8 cellular contexts compared by ENCODE assay signal in the genomic region with DNA sequence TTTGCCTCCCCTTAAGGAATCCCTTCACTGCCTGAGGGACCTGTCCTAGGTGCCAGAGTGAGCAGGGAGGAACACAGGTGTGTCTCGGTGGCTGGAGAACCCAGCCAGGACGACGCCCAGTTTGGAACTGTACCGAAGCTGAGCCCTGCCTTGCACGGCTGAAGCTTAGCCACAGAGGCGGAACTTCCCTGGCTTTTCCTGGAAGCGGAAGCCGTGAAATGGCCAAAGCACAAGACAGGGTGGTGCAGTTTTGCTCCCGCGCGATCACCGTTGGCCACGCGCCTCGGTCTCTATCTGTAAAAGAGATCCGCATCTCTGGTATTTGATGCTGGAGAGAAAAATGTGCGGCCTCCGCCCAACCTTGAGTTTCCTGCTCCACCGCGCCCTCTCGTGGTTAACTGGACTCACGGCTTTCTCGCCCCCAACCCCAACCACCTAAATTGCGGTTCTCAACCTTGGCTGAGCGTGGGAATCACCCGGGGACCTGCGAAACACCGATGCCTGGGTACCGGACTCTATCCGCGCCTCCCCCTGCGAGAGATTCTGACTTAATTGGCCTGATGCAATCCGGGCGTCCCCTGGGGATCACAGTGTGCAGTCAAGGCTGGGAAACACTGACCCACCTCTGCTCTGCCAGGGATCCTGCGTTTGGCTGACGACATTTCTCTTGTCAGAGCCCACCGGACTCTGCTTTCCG.
DNase-seq lines count a peak whose midpoint lies in the region; TF ChIP-seq lines count a peak whose summit lies in the region.

No MANE protein-coding gene starts in this region.

- H3K27ac ChIP-seq in OCI-LY1 (ENCODE audit: low read depth, low read length, poor library complexity, severe bottlenecking), result no peak overlapping the region

- H3K4me3 ChIP-seq in OCI-LY1 (ENCODE audit: low read depth, low read length, poor library complexity, severe bottlenecking) (peak overlapping the region; percentile 23), epithelial cell of proximal tubule (ENCODE audit: low read depth, low read length) (peak overlapping the region; percentile 32)

- no peak overlapping the region for H2AFZ ChIP-seq in OCI-LY1 (ENCODE audit: low read length)

- H3F3A ChIP-seq in OCI-LY1 (ENCODE audit: insufficient read depth, low read length), result no peaks in the 10 kb centered on the region

- TF ChIP-seq CTCF in OCI-LY1 (IDR thresholded peaks at IDR 0.05; ENCODE audit: low read length) (peak; percentile 91), epithelial cell of proximal tubule (conservative IDR thresholded peaks at IDR 0.05; ENCODE audit: low read depth, low read length) (peak; percentile 88)

- no peaks in the 10 kb centered on the region for H3K79me2 ChIP-seq in OCI-LY1 (ENCODE audit: insufficient read depth, low read length)

- no peak overlapping the region for H3K9ac ChIP-seq in OCI-LY1 (ENCODE audit: low read length)

- H3K36me3 ChIP-seq in OCI-LY1 (ENCODE audit: insufficient read depth, low read length), result no peaks in the 10 kb centered on the region; the same call in 1 of the 2 replicates

- H3K4me2 ChIP-seq in OCI-LY1 (ENCODE audit: low read length), result peak overlapping the region; percentile 69

- H3K9me2 ChIP-seq in OCI-LY1 (ENCODE audit: low read depth, low read length), result no peaks in the 10 kb centered on the region

- DNase-seq in NCI-H187 (lab: John Stamatoyannopoulos, UW) (peak; percentile 2 to 9), NCI-H187 treated with DMSO at 0.1 percent for 48 hours (lab: John Stamatoyannopoulos, UW) (no peak), HPDE6-E6E7 (ENCODE audit: extremely low spot score) (peak; percentile 60), activated T-cell treated with anti-CD3 and anti-CD28 coated beads for 1 hour (ENCODE audit: low read depth) (peak; percentile 93), epithelial cell of proximal tubule (ENCODE audit: low read depth) (no peak), mucosa of gallbladder (ENCODE audit: low spot score) (peak; percentile 59)
- peak; percentile 53 to 77 for DNase-seq in stimulated activated CD8-positive, alpha-beta memory T cell treated with anti-CD3 and anti-CD28 coated beads, Interleukin-2, amount 100 ng/mL, for 1 hour (ENCODE audit: low read depth in 2 of 2)

- peaks cover 8% of the 10 kb centered on the region for H3K4me1 ChIP-seq in OCI-LY1 (ENCODE audit: insufficient read depth, low read length, severe bottlenecking)

- H4K20me1 ChIP-seq in OCI-LY1 (ENCODE audit: insufficient read depth, low read length), result no peaks in the 10 kb centered on the region

- peaks cover 4% of the 10 kb centered on the region for H3K9me3 ChIP-seq in OCI-LY1 (ENCODE audit: low read length)

- H3K27me3 ChIP-seq in OCI-LY1 (ENCODE audit: insufficient read depth, low read length), result peaks cover 7% of the 10 kb centered on the region; the same call in 1 of the 2 replicates

Comparison
In these comparisons a context has a peak if more than half of its experiments do, and no peak if none do; other contexts are left out.
1. DNase-seq: peak in NCI-H187 (2 of 2), HPDE6-E6E7 (single experiment), activated T-cell treated with anti-CD3 and anti-CD28 coated beads for 1 hour (single experiment), mucosa of gallbladder (single experiment) and stimulated activated CD8-positive, alpha-beta memory T cell treated with anti-CD3 and anti-CD28 coated beads, Interleukin-2, amount 100 ng/mL, for 1 hour (2 of 2); none in NCI-H187 treated with DMSO at 0.1 percent for 48 hours (single experiment) and epithelial cell of proximal tubule (single experiment).